ENCODE assay signal across 19 cellular contexts in genomic region chr6:20001286-20001685, GRCh38.
DNase-seq lines count a peak whose midpoint lies in the region; ATAC-seq and TF ChIP-seq lines count a peak whose summit lies in the region.
"Had no signal": no experiment of that assay in that cellular context is flagged by ENCODE, and none has a peak within 500 bp of the region (broad histone marks: within the 10 kb centered on the region; RNA-seq: fewer than 3 reads in every experiment).

No MANE protein-coding gene starts in this region.

- H3K4me1 Mint-ChIP-seq in immature natural killer cell = peaks cover 0 to 3% of the 10 kb centered on the region in 2 donors
- H3K4me1 Mint-ChIP-seq: B cell; CD4-positive, CD25-positive, alpha-beta regulatory T cell; IgD-negative memory B cell; T-helper 17 cell had no signal

- peaks cover 0 to 6% (median 0%) of the 10 kb centered on the region in 6 donors for H3K9me3 Mint-ChIP-seq in immature natural killer cell

- H3K27ac Mint-ChIP-seq in immature natural killer cell = no peak overlapping the region
- H3K27ac Mint-ChIP-seq: B cell; CD4-positive, CD25-positive, alpha-beta regulatory T cell; IgD-negative memory B cell; T-helper 17 cell had no signal

- H3K4me3 Mint-ChIP-seq in immature natural killer cell = no peak overlapping the region
- H3K4me3 Mint-ChIP-seq: B cell; CD4-positive, CD25-positive, alpha-beta regulatory T cell; IgD-negative memory B cell; T-helper 17 cell had no signal

- peak in 2 of 3 experiments; percentile 9 to 16 for DNase-seq in NCI-H1417 (lab: John Stamatoyannopoulos, UW)
- no peak for DNase-seq in NCI-H1417 treated with DMSO at 0.1 percent for 48 hours (lab: John Stamatoyannopoulos, UW)
- peak; percentile 76 for DNase-seq in NCI-H146 (lab: John Stamatoyannopoulos, UW)
- DNase-seq in NCI-H345 (lab: John Stamatoyannopoulos, UW) = peak; percentile 65
- peak; percentile 21 to 57 for DNase-seq in foreskin keratinocyte
- DNase-seq in immature natural killer cell = no peak
- DNase-seq: Caco-2; CD4-positive, CD25-positive, alpha-beta regulatory T cell; DMS79 treated with DMSO at 0.1 percent for 48 hours; Kasumi-1; NCI-H187; SIG-M5; T-helper 17 cell had no signal

- H3K4me1 ChIP-seq in foreskin keratinocyte = no peaks in the 10 kb centered on the region
- H3K4me1 ChIP-seq: Caco-2 had no signal

- H3K27me3 Mint-ChIP-seq in immature natural killer cell (ENCODE audit: low read depth in 3 of 3) = peaks cover 2 to 8% (median 2%) of the 10 kb centered on the region in 3 donors
- H3K27me3 Mint-ChIP-seq: B cell; CD4-positive, CD25-positive, alpha-beta regulatory T cell; IgD-negative memory B cell had no signal

- H3K36me3 Mint-ChIP-seq in immature natural killer cell = peaks cover 0 to 4% (median 3%) of the 10 kb centered on the region in 3 donors
- H3K36me3 Mint-ChIP-seq: CD4-positive, CD25-positive, alpha-beta regulatory T cell; IgD-negative memory B cell had no signal

- no peaks in the 10 kb centered on the region for H3K27me3 ChIP-seq in foreskin keratinocyte

- ATAC-seq in foreskin keratinocyte (peak; percentile 15), HG03521 (IDR thresholded peaks at IDR 0.05; ENCODE audit: unreplicated experiment) (no peak), HG02852 (IDR thresholded peaks at IDR 0.05; ENCODE audit: unreplicated experiment) (no peak)
- ATAC-seq: HCT116, T-helper 17 cell had no signal

- TF ChIP-seq CTCF in foreskin keratinocyte (conservative IDR thresholded peaks at IDR 0.05) = no peak

- H3K27ac ChIP-seq in foreskin keratinocyte = no peak overlapping the region
- H3K27ac ChIP-seq: 22Rv1 had no signal

Comparison
In these comparisons a context has a peak if more than half of its experiments do, and no peak if none do; other contexts are left out.
1. DNase-seq: peak in NCI-H1417 (2 of 3), NCI-H146 (single experiment), NCI-H345 (single experiment) and foreskin keratinocyte (2 of 2); none in NCI-H1417 treated with DMSO at 0.1 percent for 48 hours (single experiment) and immature natural killer cell (0 of 3).